8 cellular contexts compared by ENCODE assay signal in genomic region chr14:95442633-95443021, GRCh38.
DNase-seq lines count a peak whose midpoint lies in the region; ATAC-seq, FAIRE-seq and TF ChIP-seq lines count a peak whose summit lies in the region.

No MANE protein-coding gene starts in this region.

- intact Hi-C loops in prostate gland (cut with DNase I) = loop anchor here (2.0 to 10.0 kb wide), 2 partner anchors 84 to 552 kb away; no protein-coding TSS in a partner anchor

- CTCF ChIA-PET in activated naive CD4-positive, alpha-beta T cell treated with anti-CD3 and anti-CD28 coated beads, Interleukin-2, amount 10 ng/mL, durations not matched to agents 7 days and 5 days (lab: Charles Lee) = interaction anchor here (1.2 to 3.4 kb wide), 21 partner anchors 9 to 753 kb away, joined by 3 to 30 read pairs (median 6); partner anchors contain the start of gene GLRX5

- peak overlapping the region; percentile 35 for H3K27ac Mint-ChIP-seq in activated naive CD4-positive, alpha-beta T cell treated with anti-CD3 and anti-CD28 coated beads, Interleukin-2, amount 10 ng/mL, durations not matched to agents 7 days and 5 days
- peak overlapping the region; percentile 6 for H3K27ac Mint-ChIP-seq in glutamatergic neuron (ENCODE audit: unreplicated experiment)

- H3K9me3 Mint-ChIP-seq in activated naive CD4-positive, alpha-beta T cell treated with anti-CD3 and anti-CD28 coated beads, Interleukin-2, amount 10 ng/mL, durations not matched to agents 7 days and 5 days = no peaks in the 10 kb centered on the region
- peaks cover 1% of the 10 kb centered on the region for H3K9me3 Mint-ChIP-seq in glutamatergic neuron (ENCODE audit: unreplicated experiment)

- no peak overlapping the region for H3K4me3 Mint-ChIP-seq in activated naive CD4-positive, alpha-beta T cell treated with anti-CD3 and anti-CD28 coated beads, Interleukin-2, amount 10 ng/mL, durations not matched to agents 7 days and 5 days
- no peak overlapping the region for H3K4me3 Mint-ChIP-seq in glutamatergic neuron (ENCODE audit: unreplicated experiment)

- H3K27me3 Mint-ChIP-seq in activated naive CD4-positive, alpha-beta T cell treated with anti-CD3 and anti-CD28 coated beads, Interleukin-2, amount 10 ng/mL, durations not matched to agents 7 days and 5 days = no peaks in the 10 kb centered on the region
- H3K27me3 Mint-ChIP-seq in glutamatergic neuron (ENCODE audit: unreplicated experiment) = peaks cover 6% of the 10 kb centered on the region

- no peaks in the 10 kb centered on the region for H3K36me3 ChIP-seq in HAP-1 (replicated peaks)
- no peaks in the 10 kb centered on the region for H3K36me3 ChIP-seq in prostate gland

- H3K9me3 ChIP-seq in HAP-1 = no peaks in the 10 kb centered on the region
- H3K9me3 ChIP-seq in prostate gland = no peaks in the 10 kb centered on the region

- TF ChIP-seq POLR2A in NB4 (IDR thresholded peaks at IDR 0.05; ENCODE audit: extremely low read depth, insufficient read length) = no peak
- TF ChIP-seq POLR2A in prostate gland (IDR thresholded peaks at IDR 0.05) = no peak

- in situ Hi-C loops in HAP-1 (cut with MboI; ENCODE audit: low sequenced_read_pairs) = loop anchor here (25.0 kb wide), 2 partner anchors 545 to 755 kb away; no protein-coding TSS in a partner anchor

- DNase-seq in ELR (ENCODE audit: low read depth) (peak; percentile 83), HAP-1 (ENCODE audit: low spot score in 2 of 2) (peak; percentile 51 to 83), NB4 (ENCODE audit: low read depth) (peak; percentile 79), glutamatergic neuron (peak; percentile 91), prostate gland (ENCODE audit: low spot score) (peak; percentile 71), urothelium cell line (ENCODE audit: low spot score) (peak; percentile 67)
- DNase-seq in activated naive CD4-positive, alpha-beta T cell treated with anti-CD3 and anti-CD28 coated beads, Interleukin-2, amount 10 ng/mL, durations not matched to agents 7 days and 5 days = peak; percentile 84

- ATAC-seq in SK-N-SH treated with all-trans-retinoic acid at 6 μM for 48 hours = peak; percentile 95

- no peak overlapping the region for H3K27ac ChIP-seq in prostate gland

- 32% methylated on average over 5 of the region's 5 CpGs for WGBS in prostate gland

- H3K4me3 ChIP-seq in HAP-1 (no peak overlapping the region), NB4 (ENCODE audit: low read depth, low read length) (no peak overlapping the region), prostate gland (no peak overlapping the region)

- H3K27me3 ChIP-seq in HAP-1 (ENCODE audit: low read depth) (no peaks in the 10 kb centered on the region), prostate gland (replicated peaks; ENCODE audit: insufficient read depth) (no peaks in the 10 kb centered on the region)

- peaks cover 66% of the 10 kb centered on the region for H3K36me3 Mint-ChIP-seq in activated naive CD4-positive, alpha-beta T cell treated with anti-CD3 and anti-CD28 coated beads, Interleukin-2, amount 10 ng/mL, durations not matched to agents 7 days and 5 days
- H3K36me3 Mint-ChIP-seq in glutamatergic neuron (ENCODE audit: unreplicated experiment) = no peaks in the 10 kb centered on the region

- H3K4me1 ChIP-seq in HAP-1 (no peaks in the 10 kb centered on the region), prostate gland (replicated peaks) (peaks cover 5% of the 10 kb centered on the region)

- FAIRE-seq in urothelium cell line (lab: Jason Lieb, UNC) = no peak

- peaks cover 7% of the 10 kb centered on the region for H3K4me1 Mint-ChIP-seq in activated naive CD4-positive, alpha-beta T cell treated with anti-CD3 and anti-CD28 coated beads, Interleukin-2, amount 10 ng/mL, durations not matched to agents 7 days and 5 days
- peaks cover 6% of the 10 kb centered on the region for H3K4me1 Mint-ChIP-seq in glutamatergic neuron (ENCODE audit: low read depth, unreplicated experiment)

- TF ChIP-seq CTCF in NB4 (IDR thresholded peaks at IDR 0.05; ENCODE audit: low read depth, low read length) (peak; percentile 90), glutamatergic neuron (IDR thresholded peaks at IDR 0.05; ENCODE audit: partially characterized antibody, unreplicated experiment) (peak; percentile 86), prostate gland (IDR thresholded peaks at IDR 0.05) (peak; percentile 37 to 79 (median 74))

TF ChIP-seq in SK-N-SH treated with all-trans-retinoic acid at 6 μM for 48 hours, 23 proteins besides CTCF, POLR2A, EP300 and RAD21 (continues in another document):
- TF ChIP-seq ZFP30 (CRISPR knock-in tag; IDR thresholded peaks at IDR 0.05) = no peak
- TF ChIP-seq GLIS3 (CRISPR knock-in tag; IDR thresholded peaks at IDR 0.05) = no peak
- TF ChIP-seq ARNTL (CRISPR knock-in tag; IDR thresholded peaks at IDR 0.05; ENCODE audit: borderline replicate concordance, low read depth) = no peak
- TF ChIP-seq CSRNP3 (CRISPR knock-in tag; IDR thresholded peaks at IDR 0.05) = no peak
- no peak for TF ChIP-seq TOX (CRISPR knock-in tag; IDR thresholded peaks at IDR 0.05; ENCODE audit: borderline replicate concordance)
- no peak for TF ChIP-seq ZC3H10 (CRISPR knock-in tag; IDR thresholded peaks at IDR 0.05)
- no peak for TF ChIP-seq POU6F1 (CRISPR knock-in tag; IDR thresholded peaks at IDR 0.05; ENCODE audit: borderline replicate concordance, low read depth)
- no peak for TF ChIP-seq ESRRG (CRISPR knock-in tag; IDR thresholded peaks at IDR 0.05)
- no peak for TF ChIP-seq SNAI2 (CRISPR knock-in tag; IDR thresholded peaks at IDR 0.05)
- TF ChIP-seq TCF4 (CRISPR knock-in tag; IDR thresholded peaks at IDR 0.05; ENCODE audit: borderline replicate concordance) = no peak
- no peak for TF ChIP-seq PPARA (CRISPR knock-in tag; IDR thresholded peaks at IDR 0.05; ENCODE audit: borderline replicate concordance)
- no peak for TF ChIP-seq ZNF565 (CRISPR knock-in tag; conservative IDR thresholded peaks at IDR 0.05; ENCODE audit: low read depth)
- TF ChIP-seq BACH2 (CRISPR knock-in tag; IDR thresholded peaks at IDR 0.05; ENCODE audit: borderline replicate concordance) = no peak
- no peak for TF ChIP-seq ISL1 (CRISPR knock-in tag; IDR thresholded peaks at IDR 0.05)
- TF ChIP-seq PATZ1 (CRISPR knock-in tag; IDR thresholded peaks at IDR 0.05; ENCODE audit: borderline replicate concordance) = no peak
